Comparison of ENCODE assay signal across 19 cellular contexts in genomic region chr11:131866535-131867400, GRCh38.
DNase-seq lines count a peak whose midpoint lies in the region; TF ChIP-seq lines count a peak whose summit lies in the region.
"Had no signal": no experiment of that assay in that cellular context is flagged by ENCODE, and none has a peak within 500 bp of the region (broad histone marks: within the 10 kb centered on the region; RNA-seq: fewer than 3 reads in every experiment).

No MANE protein-coding gene starts in this region.

- CTCF ChIA-PET in Caco-2 (lab: Charles Lee), result interaction anchor here (0.6 kb wide), 1 partner anchor 14 kb away, joined by 4 read pairs; no protein-coding TSS in a partner anchor

- H3K4me2 ChIP-seq in mesendoderm (ENCODE audit: low read length), result no peak overlapping the region

- H3K27ac ChIP-seq in mesendoderm (ENCODE audit: low read depth, low read length), result no peak overlapping the region
- H3K27ac ChIP-seq: C4-2B, esophagus squamous epithelium, prostate gland, RWPE1, uterus had no signal

- no peak overlapping the region for H2AK5ac ChIP-seq in mesendoderm (ENCODE audit: low read length)

- H3K9ac ChIP-seq in mesendoderm (ENCODE audit: low read length), result no peak overlapping the region

- no peak overlapping the region for H4K5ac ChIP-seq in mesendoderm (ENCODE audit: low read length)

- H3K4me1 Mint-ChIP-seq in Caco-2 (ENCODE audit: low read depth, unreplicated experiment), result no peaks in the 10 kb centered on the region
- H3K4me1 Mint-ChIP-seq: activated naive CD8-positive, alpha-beta T cell treated with anti-CD3 and anti-CD28 coated beads for 36 hours; naive B cell had no signal

- H3K36me3 Mint-ChIP-seq in Caco-2 (ENCODE audit: insufficient read depth, unreplicated experiment), result no peaks in the 10 kb centered on the region
- H3K36me3 Mint-ChIP-seq: activated naive CD8-positive, alpha-beta T cell treated with anti-CD3 and anti-CD28 coated beads for 36 hours; naive B cell had no signal

- no peaks in the 10 kb centered on the region for H3K79me2 ChIP-seq in mesendoderm (ENCODE audit: control insufficient read depth, insufficient read depth, low read length)

- H3K9me3 Mint-ChIP-seq in Caco-2 (ENCODE audit: unreplicated experiment), result peaks cover 6% of the 10 kb centered on the region

- H3K27me3 Mint-ChIP-seq in Caco-2 (ENCODE audit: insufficient read depth, unreplicated experiment), result peaks cover 15% of the 10 kb centered on the region
- H3K27me3 Mint-ChIP-seq: activated naive CD8-positive, alpha-beta T cell treated with anti-CD3 and anti-CD28 coated beads for 36 hours had no signal

- H3K27ac Mint-ChIP-seq in Caco-2 (ENCODE audit: unreplicated experiment), result no peak overlapping the region
- H3K27ac Mint-ChIP-seq: activated naive CD8-positive, alpha-beta T cell treated with anti-CD3 and anti-CD28 coated beads for 36 hours; activated T-helper 1 cell treated with anti-CD3 and anti-CD28 coated beads, Interleukin-12 subunit alpha, Interleukin-12 subunit beta, Interleukin-2, Interleukin-4 antibody, amounts not matched to agents 30 ng/mL and 10 ng/mL and 1 ng/mL, durations not matched to agents 14 hours and 24 hours and 36 hours had no signal

- no peak overlapping the region for H3K23ac ChIP-seq in mesendoderm (ENCODE audit: low read length)

- H3K56ac ChIP-seq in mesendoderm (ENCODE audit: low read length), result no peak overlapping the region

- H2BK5ac ChIP-seq in mesendoderm (ENCODE audit: low read length), result no peak overlapping the region

- DNase-seq in AG09309 (ENCODE audit: low read depth) (no peak), NCI-H526 (lab: John Stamatoyannopoulos, UW) (peak; percentile 42 to 72), choroid plexus epithelial cell (ENCODE audit: low read depth) (no peak), mesendoderm (peak; percentile 28), cortex of kidney (lab: John Stamatoyannopoulos, UW) (no peak), Caco-2 (no peak)
- DNase-seq in activated CD4-positive, alpha-beta T cell treated with anti-CD3 and anti-CD28 coated beads for 4 hours, result no peak
- DNase-seq in stimulated activated CD4-positive, alpha-beta T cell treated with anti-CD3 and anti-CD28 coated beads, Interleukin-4, amount 100 ng/mL, for 1 hour, result no peak
- DNase-seq: activated CD4-positive, alpha-beta T cell treated with anti-CD3 and anti-CD28 coated beads for 1 hour; activated naive CD8-positive, alpha-beta T cell treated with anti-CD3 and anti-CD28 coated beads for 36 hours; DMS 273 treated with DMSO at 0.1 percent for 48 hours; esophagus squamous epithelium; naive B cell; stimulated activated CD4-positive, alpha-beta T cell treated with anti-CD3 and anti-CD28 coated beads, Interleukin-4, amount 100 ng/mL, for 24 hours had no signal

- H3K4me3 ChIP-seq in AG09309 (ENCODE audit: control insufficient read depth, low read depth, low read length) (no peak overlapping the region), choroid plexus epithelial cell (ENCODE audit: low read depth, low read length) (no peak overlapping the region), mesendoderm (ENCODE audit: low read length) (no peak overlapping the region), Caco-2 (ENCODE audit: low read depth, low read length) (no peak overlapping the region)
- H3K4me3 ChIP-seq: esophagus squamous epithelium, prostate gland, uterus had no signal

- no peaks in the 10 kb centered on the region for H3K36me3 ChIP-seq in mesendoderm (ENCODE audit: control insufficient read depth, insufficient read depth, low read length)
- H3K36me3 ChIP-seq in Caco-2 (ENCODE audit: control insufficient read depth, insufficient read depth, low read length), result no peaks in the 10 kb centered on the region
- H3K36me3 ChIP-seq: esophagus squamous epithelium, prostate gland, uterus had no signal

- TF ChIP-seq CTCF in AG09309 (IDR thresholded peaks at IDR 0.05; ENCODE audit: control insufficient read depth, insufficient read depth, low read depth, low read length, missing control alignments) (peak; percentile 24), choroid plexus epithelial cell (conservative IDR thresholded peaks at IDR 0.05; ENCODE audit: low read depth, low read length) (peak; percentile 40), Caco-2 (IDR thresholded peaks at IDR 0.05; ENCODE audit: insufficient read depth in 1 of 2, low read depth in 1 of 2, low read length in 1 of 2, severe bottlenecking in 1 of 2, unreplicated experiment in 1 of 2) (no peak)

- H2BK120ac ChIP-seq in mesendoderm (ENCODE audit: low read depth, low read length), result no peak overlapping the region

- intact Hi-C loops in Caco-2 (cut with micrococcal nuclease; ENCODE audit: unreplicated experiment), result loop anchor here (1.0 to 5.0 kb wide), 4 partner anchors 162 to 1196 kb away; no protein-coding TSS in a partner anchor

- no peak overlapping the region for H4K8ac ChIP-seq in mesendoderm (ENCODE audit: low read depth, low read length)

- POLR2A ChIA-PET in Caco-2 (lab: Charles Lee), result no interaction called here

- no CpG with 5 or more reads among the region's 17 CpGs for WGBS in mesendoderm (ENCODE audit: extremely low coverage, insufficient coverage, low lambda C conversion rate)

- H3K4me1 ChIP-seq in mesendoderm (ENCODE audit: control insufficient read depth, low read depth, low read length) (no peaks in the 10 kb centered on the region), Caco-2 (no peaks in the 10 kb centered on the region)
- H3K4me1 ChIP-seq: esophagus squamous epithelium, prostate gland, uterus had no signal

- H3K79me1 ChIP-seq in mesendoderm (ENCODE audit: low read length), result no peaks in the 10 kb centered on the region

- H2BK15ac ChIP-seq in mesendoderm (replicated peaks; ENCODE audit: low read depth), result no peak overlapping the region

- H3K27me3 ChIP-seq in mesendoderm (ENCODE audit: insufficient read depth, low read length, poor library complexity) (no peaks in the 10 kb centered on the region), Caco-2 (replicated peaks; ENCODE audit: control insufficient read depth, insufficient read depth, low read length) (no peaks in the 10 kb centered on the region)
- H3K27me3 ChIP-seq: esophagus squamous epithelium, uterus had no signal

- H3K9me3 ChIP-seq in Caco-2, result no peaks in the 10 kb centered on the region
- H3K9me3 ChIP-seq: esophagus squamous epithelium, prostate gland, uterus had no signal

- H3K4me3 Mint-ChIP-seq in Caco-2 (ENCODE audit: unreplicated experiment), result no peak overlapping the region
- H3K4me3 Mint-ChIP-seq: activated naive CD8-positive, alpha-beta T cell treated with anti-CD3 and anti-CD28 coated beads for 36 hours; activated T-helper 1 cell treated with anti-CD3 and anti-CD28 coated beads, Interleukin-12 subunit alpha, Interleukin-12 subunit beta, Interleukin-2, Interleukin-4 antibody, amounts not matched to agents 30 ng/mL and 10 ng/mL and 1 ng/mL, durations not matched to agents 14 hours and 24 hours and 36 hours; naive B cell had no signal

- no TSS peak for BruUV-seq in Caco-2 (replicated peaks; lab: Mats Ljungman, UMichigan)

- H3K4ac ChIP-seq in mesendoderm (ENCODE audit: low read depth, low read length), result no peak overlapping the region

- no peak overlapping the region for H3K18ac ChIP-seq in mesendoderm (ENCODE audit: low read length)

Comparison
In these comparisons a context has a peak if more than half of its experiments do, and no peak if none do; other contexts are left out.
1. DNase-seq: peak in NCI-H526 (2 of 2) and mesendoderm (single experiment); none in AG09309 (single experiment), choroid plexus epithelial cell (single experiment), cortex of kidney (single experiment), activated CD4-positive, alpha-beta T cell treated with anti-CD3 and anti-CD28 coated beads for 4 hours (0 of 2), stimulated activated CD4-positive, alpha-beta T cell treated with anti-CD3 and anti-CD28 coated beads, Interleukin-4, amount 100 ng/mL, for 1 hour (single experiment) and Caco-2 (0 of 2).
2. CTCF ChIP-seq: peak in AG09309 (single experiment) and choroid plexus epithelial cell (single experiment); none in Caco-2 (0 of 2).